Comparison of ENCODE assay signal across 9 cellular contexts in the genomic region with DNA sequence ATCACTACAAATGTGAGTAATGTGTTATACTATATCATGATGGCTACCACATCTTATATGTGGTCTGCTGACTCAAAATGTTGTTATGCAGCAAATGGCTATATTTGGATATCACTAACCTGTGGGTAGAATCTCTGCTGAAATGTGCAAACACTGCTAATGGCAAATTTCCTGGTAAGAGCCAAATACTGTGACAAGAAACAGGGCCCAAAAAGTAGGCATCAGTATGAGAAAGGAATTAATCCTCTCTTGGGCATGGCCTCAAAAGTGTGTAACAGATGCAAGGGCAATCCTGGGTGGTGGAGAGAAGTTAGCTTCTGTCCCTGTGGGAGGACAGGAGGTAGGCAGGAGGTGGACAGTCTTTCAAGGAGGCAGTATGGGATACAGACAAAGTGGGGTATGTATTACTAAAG. TPM values are rescaled to one million over a fixed set of nuclear protein-coding genes. Genes with fewer than 3 reads are reported as not detected.
DNase-seq lines count a peak whose midpoint lies in the region; ATAC-seq and TF ChIP-seq lines count a peak whose summit lies in the region.
"Had no signal": no experiment of that assay in that cellular context is flagged by ENCODE, and none has a peak within 500 bp of the region (broad histone marks: within the 10 kb centered on the region; RNA-seq: fewer than 3 reads in every experiment).

No MANE protein-coding gene starts in this region.

- intact Hi-C loops in adrenal gland (cut with DNase I), result no loop called here

- TF ChIP-seq POLR2A in adrenal gland (IDR thresholded peaks at IDR 0.05), result no peak

- no peak overlapping the region for H3K4me3 ChIP-seq in fibroblast of lung (replicated peaks in 1 of 4; ENCODE audit: control extremely low read depth in 1 of 4, insufficient read depth in 1 of 4, low read depth in 3 of 4, low read length in 4 of 4)
- H3K4me3 ChIP-seq in BE2C (ENCODE audit: low read depth, low read length), result no peak overlapping the region
- H3K4me3 ChIP-seq in adrenal gland, result no peak overlapping the region
- no peak overlapping the region for H3K4me3 ChIP-seq in right atrium auricular region

- DNase-seq in GM03348 (ENCODE audit: low spot score) (peak; percentile 20), HT1080 (ENCODE audit: low read depth) (peak; percentile 81), fibroblast of lung (ENCODE audit: low read depth in 2 of 2) (peak; percentile 64 to 89), BE2C (no peak), adrenal gland (no peak), NCI-H1092 (lab: John Stamatoyannopoulos, UW) (no peak), right atrium auricular region (ENCODE audit: low spot score) (no peak)
- DNase-seq: activated CD4-positive, alpha-beta T cell treated with anti-CD3 and anti-CD28 coated beads for 4 hours had no signal

- H3K79me2 ChIP-seq in fibroblast of lung (ENCODE audit: control insufficient read depth, insufficient read depth, low read length), result peaks cover 70% of the 10 kb centered on the region

- no peaks in the 10 kb centered on the region for H3K27me3 ChIP-seq in fibroblast of lung (ENCODE audit: control insufficient read depth, insufficient read depth, low read length)
- no peaks in the 10 kb centered on the region for H3K27me3 ChIP-seq in BE2C
- no peaks in the 10 kb centered on the region for H3K27me3 ChIP-seq in adrenal gland
- no peaks in the 10 kb centered on the region for H3K27me3 ChIP-seq in right atrium auricular region

- no peak overlapping the region for H3K9ac ChIP-seq in fibroblast of lung (ENCODE audit: insufficient read depth, low read length)

- ATAC-seq in GM21528 (IDR thresholded peaks at IDR 0.05; ENCODE audit: low FRiP score, unreplicated experiment), result peak; percentile 60

- H3K4me2 ChIP-seq in fibroblast of lung (ENCODE audit: extremely low read depth, insufficient read depth, low read length), result peak overlapping the region; percentile 48

- no peaks in the 10 kb centered on the region for H4K20me1 ChIP-seq in fibroblast of lung (ENCODE audit: control insufficient read depth, extremely low read depth, insufficient read depth, low read length)

- H3K36me3 ChIP-seq in fibroblast of lung (ENCODE audit: control insufficient read depth, insufficient read depth, low read length) (peaks cover 1% of the 10 kb centered on the region), BE2C (no peaks in the 10 kb centered on the region), adrenal gland (replicated peaks in 1 of 2) (no peaks in the 10 kb centered on the region), right atrium auricular region (no peaks in the 10 kb centered on the region)

- H3K27ac ChIP-seq in fibroblast of lung (ENCODE audit: insufficient read depth, low read length) (no peak overlapping the region), adrenal gland (no peak overlapping the region), right atrium auricular region (no peak overlapping the region)

- peaks cover 7% of the 10 kb centered on the region for H3K4me1 ChIP-seq in fibroblast of lung (ENCODE audit: control insufficient read depth, extremely low read depth, insufficient read depth, low read length)
- no peaks in the 10 kb centered on the region for H3K4me1 ChIP-seq in BE2C
- H3K4me1 ChIP-seq in adrenal gland (replicated peaks in 1 of 2), result peaks cover 0 to 13% of the 10 kb centered on the region in 2 donors
- H3K4me1 ChIP-seq in right atrium auricular region, result peaks cover 0 to 24% of the 10 kb centered on the region in 2 donors

- TF ChIP-seq CTCF in fibroblast of lung (conservative IDR thresholded peaks at IDR 0.05 in 1 of 2, IDR thresholded peaks at IDR 0.05 in 1 of 2; ENCODE audit: low read depth in 1 of 2, low read length in 2 of 2) (no peak), BE2C (IDR thresholded peaks at IDR 0.05; ENCODE audit: low read depth, low read length) (no peak), adrenal gland (IDR thresholded peaks at IDR 0.05) (no peak), right atrium auricular region (IDR thresholded peaks at IDR 0.05) (no peak)

- no peak overlapping the region for H2AFZ ChIP-seq in fibroblast of lung (ENCODE audit: low read length)

- H3K9me3 ChIP-seq in fibroblast of lung (ENCODE audit: control insufficient read depth, insufficient read depth, low read depth, low read length), result no peaks in the 10 kb centered on the region
- H3K9me3 ChIP-seq in BE2C, result no peaks in the 10 kb centered on the region
- H3K9me3 ChIP-seq in adrenal gland (replicated peaks in 1 of 3), result no peaks in the 10 kb centered on the region
- no peaks in the 10 kb centered on the region for H3K9me3 ChIP-seq in right atrium auricular region

RNA-seq across cellular contexts. Expression of a gene that starts 13.3 kb away (rescaled TPM):
- total RNA-seq in HT1080 (2014; rRNA removed; shearing (Covaris generic)), result 23.6 and 29.8 TPM in 2 replicates
- polyA plus RNA-seq in HT1080 (2015; cell fraction: cytosol; rRNA removed), result 29.2 and 35.9 TPM in 2 replicates
- polyA plus RNA-seq in HT1080 (2015; cell fraction: nucleus; rRNA removed), result 28.7 and 31.4 TPM in 2 replicates
- total RNA-seq in fibroblast of lung (44.2 and 52.7 TPM in 2 replicates), adrenal gland (10 to 100 TPM; 34.3 to 58.3 (median 51.4) TPM), right atrium auricular region (10 to 100 TPM; 22.3 to 28.1 TPM)
- polyA plus RNA-seq in fibroblast of lung (40.6 and 64.5 TPM in 2 replicates), adrenal gland (10 to 100 TPM; 16.5 to 60.1 (median 20.9) TPM)
- 14.8 and 24.9 TPM in 2 replicates for polyA plus RNA-seq in fibroblast of lung (2012)
- polyA minus RNA-seq in fibroblast of lung (ENCODE audit: low replicate concordance), result 40.6 and 52.8 TPM in 2 replicates
- 10.3 TPM for polyA plus RNA-seq in BE2C (2012; ENCODE audit: insufficient read depth, insufficient read length, low read depth)

RNA-seq across cellular contexts. Expression of a gene that starts 26.8 kb away (rescaled TPM):
- total RNA-seq in HT1080 (2014; rRNA removed; shearing (Covaris generic)), result 259 and 273 TPM in 2 replicates
- polyA plus RNA-seq in HT1080 (2015; cell fraction: cytosol; rRNA removed), result 354 and 419 TPM in 2 replicates
- 174 and 205 TPM in 2 replicates for polyA plus RNA-seq in HT1080 (2015; cell fraction: nucleus; rRNA removed)
- total RNA-seq in fibroblast of lung, result 63.9 and 74.0 TPM in 2 replicates
- polyA plus RNA-seq in fibroblast of lung, result 499 and 505 TPM in 2 replicates
- polyA plus RNA-seq in fibroblast of lung (2012), result 304 and 420 TPM in 2 replicates
- polyA minus RNA-seq in fibroblast of lung (ENCODE audit: low replicate concordance), result 70.6 and 122 TPM in 2 replicates
- polyA plus RNA-seq in BE2C (2012; ENCODE audit: insufficient read depth, insufficient read length, low read depth), result 180 TPM
- total RNA-seq in adrenal gland, result 100 to 1,000 TPM; 104 to 249 (median 189) TPM
- 100 to 1,000 TPM; 100 to 273 (median 152) TPM for polyA plus RNA-seq in adrenal gland
- total RNA-seq in right atrium auricular region, result 100 to 1,000 TPM; 492 to 746 TPM

Comparison
In these comparisons a context has a peak if more than half of its experiments do, and no peak if none do; other contexts are left out.
1. DNase-seq: peak in GM03348 (single experiment), HT1080 (single experiment) and fibroblast of lung (2 of 2); none in BE2C (single experiment), adrenal gland (0 of 7), NCI-H1092 (single experiment) and right atrium auricular region (single experiment).